Comparison of ENCODE assay signal across 17 cellular contexts in genomic region chr12:45379261-45379660, GRCh38.
DNase-seq lines count a peak whose midpoint lies in the region; ATAC-seq, FAIRE-seq and TF ChIP-seq lines count a peak whose summit lies in the region.
"Had no signal": no experiment of that assay in that cellular context is flagged by ENCODE, and none has a peak within 500 bp of the region (broad histone marks: within the 10 kb centered on the region; RNA-seq: fewer than 3 reads in every experiment).

No MANE protein-coding gene starts in this region.

- DNase-seq in EL = peak; percentile 30
- peak; percentile 96 for DNase-seq in PC-3
- DNase-seq in endothelial cell of umbilical vein (ENCODE audit: low read depth, low spot score) = peak; percentile 89
- DNase-seq in mucosa of gallbladder (ENCODE audit: low spot score) = peak; percentile 19
- no peak for DNase-seq in esophagus muscularis mucosa (ENCODE audit: extremely low spot score)
- DNase-seq: activated effector memory CD4-positive, alpha-beta T cell treated with Interleukin-2 at 50 U/mL for 16 hours; DMS153; effector memory CD8-positive, alpha-beta T cell; H9; head of caudate nucleus; NCI-H1694 treated with DMSO at 0.1 percent for 48 hours; spleen; stimulated activated naive CD4-positive, alpha-beta T cell treated with Interleukin-2 at 50 U/mL for 16 hours had no signal

- H3F3A ChIP-seq in PC-3 (ENCODE audit: low read length, unreplicated experiment) = peaks cover 5% of the 10 kb centered on the region

- CTCF ChIA-PET in PC-3 (lab: Charles Lee) (interaction anchor here (0.6 kb wide), 1 partner anchor 209 kb away, joined by 3 read pairs; no protein-coding TSS in a partner anchor), endothelial cell of umbilical vein (lab: Charles Lee) (interaction anchor here (0.7 to 3.5 kb wide), 8 partner anchors 9 to 213 kb away, joined by 3 to 14 read pairs (median 4); partner anchors contain the start of gene ANO6)

- H3K4me1 Mint-ChIP-seq in activated T-helper 17 cell treated with anti-CD3 and anti-CD28 coated beads, Interleukin-2, amount 50 U/mL, for 72 hours = no peaks in the 10 kb centered on the region
- H3K4me1 Mint-ChIP-seq: brain, H9 had no signal

- H3K79me2 ChIP-seq in PC-3 (ENCODE audit: low read length) (no peaks in the 10 kb centered on the region), endothelial cell of umbilical vein (ENCODE audit: control insufficient read depth, insufficient read depth, low read length) (no peaks in the 10 kb centered on the region)

- TF ChIP-seq POLR2A in endothelial cell of umbilical vein (IDR thresholded peaks at IDR 0.05; ENCODE audit: low read depth, low read length) = no peak
- TF ChIP-seq POLR2A in esophagus muscularis mucosa (IDR thresholded peaks at IDR 0.05; ENCODE audit: low read depth) = no peak

- H3K9me3 ChIP-seq in PC-3 (ENCODE audit: low read length) = no peaks in the 10 kb centered on the region
- H3K9me3 ChIP-seq in endothelial cell of umbilical vein (replicated peaks; ENCODE audit: control insufficient read depth, insufficient read depth, low read length) = no peaks in the 10 kb centered on the region
- H3K9me3 ChIP-seq in esophagus muscularis mucosa = no peaks in the 10 kb centered on the region
- H3K9me3 ChIP-seq: spleen had no signal

- BruUV-seq in PC-3 (replicated peaks; lab: Mats Ljungman, UMichigan) = no TSS peak
- BruUV-seq in endothelial cell of umbilical vein (replicated peaks; lab: Mats Ljungman, UMichigan) = no TSS peak

- H3K4me1 ChIP-seq in PC-3 (ENCODE audit: insufficient read depth, low read length) (peaks cover 49% of the 10 kb centered on the region), endothelial cell of umbilical vein (ENCODE audit: control insufficient read depth, extremely low read depth, insufficient read depth, low read length) (peaks cover 30% of the 10 kb centered on the region), esophagus muscularis mucosa (no peaks in the 10 kb centered on the region)
- H3K4me1 ChIP-seq: spleen had no signal

- H3K27ac ChIP-seq in PC-3 (ENCODE audit: low read length) (0 out of 2 replicates have a peak overlapping the region, but pooled peaks have one; percentile 4), endothelial cell of umbilical vein (ENCODE audit: insufficient read depth, low read depth, low read length) (no peak overlapping the region), esophagus muscularis mucosa (replicated peaks in 1 of 4) (no peak overlapping the region)
- H3K27ac ChIP-seq: spleen had no signal

- H3K4me3 ChIP-seq in PC-3 (ENCODE audit: low read length) = no peak overlapping the region
- H3K4me3 ChIP-seq in endothelial cell of umbilical vein (replicated peaks in 1 of 3; ENCODE audit: insufficient read depth in 1 of 3, low read depth in 1 of 3, low read length in 3 of 3) = no peak overlapping the region
- H3K4me3 ChIP-seq in esophagus muscularis mucosa = no peak overlapping the region
- H3K4me3 ChIP-seq: spleen had no signal

- intact Hi-C loops in PC-3 (cut with micrococcal nuclease) = no loop called here
- intact Hi-C loops in endothelial cell of umbilical vein (cut with micrococcal nuclease) = loop anchor here (2.0 kb wide), 2 partner anchors 110 to 164 kb away; no protein-coding TSS in a partner anchor
- intact Hi-C loops in esophagus muscularis mucosa (cut with DNase I) = no loop called here

- H3K4me2 ChIP-seq in PC-3 (ENCODE audit: low read length) = peak overlapping the region; percentile 13
- H3K4me2 ChIP-seq in endothelial cell of umbilical vein (ENCODE audit: insufficient read depth, low read length) = peak overlapping the region; percentile 58

- TF ChIP-seq CTCF in PC-3 (conservative IDR thresholded peaks at IDR 0.05; ENCODE audit: low read depth, low read length) (no peak), endothelial cell of umbilical vein (IDR thresholded peaks at IDR 0.05; ENCODE audit: extremely low read depth in 1 of 2, insufficient read depth in 1 of 2, low read depth in 1 of 2, low read length in 2 of 2) (no peak), esophagus muscularis mucosa (IDR thresholded peaks at IDR 0.05) (no peak)

- peak; percentile 91 for ATAC-seq in PC-3
- ATAC-seq in activated T-helper 17 cell treated with anti-CD3 and anti-CD28 coated beads, Interleukin-2, amount 50 U/mL, for 72 hours (replicated peaks) = no peak
- ATAC-seq in HG03342 (IDR thresholded peaks at IDR 0.05; ENCODE audit: unreplicated experiment) = no peak
- no peak for ATAC-seq in GM21528 (IDR thresholded peaks at IDR 0.05; ENCODE audit: low FRiP score, unreplicated experiment)
- ATAC-seq: effector memory CD8-positive, alpha-beta T cell had no signal

- no peaks in the 10 kb centered on the region for H3K9me2 ChIP-seq in PC-3 (replicated peaks; ENCODE audit: low read length)

- peaks cover 67% of the 10 kb centered on the region for H3K36me3 Mint-ChIP-seq in activated T-helper 17 cell treated with anti-CD3 and anti-CD28 coated beads, Interleukin-2, amount 50 U/mL, for 72 hours (ENCODE audit: low read depth)

- H3K9me3 Mint-ChIP-seq in activated T-helper 17 cell treated with anti-CD3 and anti-CD28 coated beads, Interleukin-2, amount 50 U/mL, for 72 hours = no peaks in the 10 kb centered on the region
- H3K9me3 Mint-ChIP-seq: effector memory CD8-positive, alpha-beta T cell; H9 had no signal

- H3K27me3 ChIP-seq in PC-3 (ENCODE audit: low read length) (no peaks in the 10 kb centered on the region), endothelial cell of umbilical vein (ENCODE audit: control insufficient read depth in 2 of 2, insufficient read depth in 2 of 2, low read length in 2 of 2) (no peaks in the 10 kb centered on the region), esophagus muscularis mucosa (no peaks in the 10 kb centered on the region)
- H3K27me3 ChIP-seq: spleen had no signal

- no peak overlapping the region for H3K4me3 Mint-ChIP-seq in activated T-helper 17 cell treated with anti-CD3 and anti-CD28 coated beads, Interleukin-2, amount 50 U/mL, for 72 hours
- H3K4me3 Mint-ChIP-seq: brain; effector memory CD8-positive, alpha-beta T cell; H9 had no signal

- dilution Hi-C loops in endothelial cell of umbilical vein (cut with MboI; ENCODE audit: extremely low pct_ligation_motif_present, low sequenced_read_pairs) = no loop called here

- POLR2A ChIA-PET in PC-3 (lab: Charles Lee; ENCODE audit: unreplicated experiment) (interaction anchor here (0.6 kb wide), 1 partner anchor 288 kb away, joined by 4 read pairs; no protein-coding TSS in a partner anchor), endothelial cell of umbilical vein (lab: Charles Lee) (no interaction called here)

- FAIRE-seq in endothelial cell of umbilical vein (lab: Jason Lieb, UNC) = peak; percentile 49

- H3K27ac Mint-ChIP-seq in activated T-helper 17 cell treated with anti-CD3 and anti-CD28 coated beads, Interleukin-2, amount 50 U/mL, for 72 hours = no peak overlapping the region
- H3K27ac Mint-ChIP-seq: brain; effector memory CD8-positive, alpha-beta T cell; H9 had no signal

- TF ChIP-seq EP300 in esophagus muscularis mucosa (IDR thresholded peaks at IDR 0.05) = no peak

- H3K36me3 ChIP-seq in PC-3 (ENCODE audit: low read depth, low read length) = no peaks in the 10 kb centered on the region
- H3K36me3 ChIP-seq in endothelial cell of umbilical vein (ENCODE audit: control insufficient read depth in 2 of 2, extremely low read depth in 1 of 2, insufficient read depth in 2 of 2, low read length in 2 of 2) = peaks cover 3 to 15% of the 10 kb centered on the region in 2 experiments
- peaks cover 8 to 68% (median 52%) of the 10 kb centered on the region in 4 donors for H3K36me3 ChIP-seq in esophagus muscularis mucosa

- no peaks in the 10 kb centered on the region for H3K9me1 ChIP-seq in endothelial cell of umbilical vein (replicated peaks; ENCODE audit: control insufficient read depth, extremely low read depth, insufficient read depth, low read length)

- H4K20me1 ChIP-seq in PC-3 (ENCODE audit: low read length) = no peaks in the 10 kb centered on the region
- peaks cover 2% of the 10 kb centered on the region for H4K20me1 ChIP-seq in endothelial cell of umbilical vein (replicated peaks; ENCODE audit: control insufficient read depth, extremely low read depth, insufficient read depth, low read length)

- no peak overlapping the region for H2AFZ ChIP-seq in PC-3 (ENCODE audit: low read length)
- H2AFZ ChIP-seq in endothelial cell of umbilical vein (ENCODE audit: low read depth, low read length) = no peak overlapping the region

- H3K9ac ChIP-seq in PC-3 (ENCODE audit: low read length) (no peak overlapping the region), endothelial cell of umbilical vein (replicated peaks; ENCODE audit: extremely low read depth, insufficient read depth, low read length) (no peak overlapping the region)

- no peaks in the 10 kb centered on the region for H3K27me3 Mint-ChIP-seq in activated T-helper 17 cell treated with anti-CD3 and anti-CD28 coated beads, Interleukin-2, amount 50 U/mL, for 72 hours
- H3K27me3 Mint-ChIP-seq: brain; effector memory CD8-positive, alpha-beta T cell had no signal

- 84% methylated on average over 5 of the region's 5 CpGs for WGBS in esophagus muscularis mucosa

TF ChIP-seq in endothelial cell of umbilical vein, 7 proteins besides CTCF, POLR2A, EP300 and RAD21:
- TF ChIP-seq POLR2AphosphoS5 (IDR thresholded peaks at IDR 0.05; ENCODE audit: insufficient read depth, low read depth, low read length) (no peak), MYC (IDR thresholded peaks at IDR 0.05; ENCODE audit: low read depth, low read length) (no peak), JUN (IDR thresholded peaks at IDR 0.05; ENCODE audit: borderline replicate concordance, insufficient read depth, insufficient read length, low read depth) (peak; percentile 23), FOS (IDR thresholded peaks at IDR 0.05; ENCODE audit: borderline replicate concordance, insufficient read depth, low read length) (peak; percentile 39), GATA2 (IDR thresholded peaks at IDR 0.05; ENCODE audit: insufficient read depth, insufficient read length, low read depth, low read length) (no peak), MAX (IDR thresholded peaks at IDR 0.05; ENCODE audit: insufficient read depth, insufficient read length) (no peak), EZH2 (IDR thresholded peaks at IDR 0.05; ENCODE audit: borderline replicate concordance, low read depth, low read length, severe bottlenecking) (no peak)
